In the genomic region with DNA sequence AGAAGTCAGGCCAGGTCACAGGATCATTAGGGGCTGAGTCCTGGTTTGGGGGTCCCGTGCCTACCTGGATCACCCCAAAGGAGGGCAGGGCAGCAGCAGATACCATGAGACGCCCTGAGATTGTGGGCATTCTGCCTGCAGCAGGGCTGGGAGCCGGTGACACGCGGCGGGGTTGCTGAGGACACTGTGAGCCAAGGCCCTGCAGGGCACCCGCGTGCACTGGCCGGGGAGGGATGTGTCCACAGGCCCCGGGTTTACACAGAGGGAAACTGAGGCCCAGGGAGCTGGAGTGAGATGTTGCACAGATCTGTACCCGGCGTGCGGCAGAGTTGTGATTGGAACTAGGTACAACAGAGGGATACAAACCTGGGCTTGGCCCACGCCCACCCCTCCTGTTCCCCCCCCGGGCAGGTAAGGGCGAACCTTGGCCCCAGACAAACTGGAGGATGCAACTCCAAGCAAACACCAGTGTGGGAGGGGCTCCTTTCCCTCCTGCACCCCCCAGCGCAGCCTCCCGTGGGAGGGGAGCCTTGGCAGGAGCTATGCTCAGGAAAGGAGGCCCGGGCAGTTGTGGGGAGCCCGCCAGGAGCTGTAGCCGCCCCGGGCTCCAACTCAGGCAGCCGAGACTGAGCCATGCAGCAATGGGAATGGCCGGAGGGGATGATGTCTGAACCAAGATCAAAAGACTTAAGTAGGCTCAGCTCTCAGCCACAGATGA, we compare ENCODE assay signal across 8 cellular contexts.
"Had no signal": no experiment of that assay in that cellular context is flagged by ENCODE, and none has a peak within 500 bp of the region (broad histone marks: within the 10 kb centered on the region; RNA-seq: fewer than 3 reads in every experiment).

No MANE protein-coding gene starts in this region.

- H3K4me2 ChIP-seq: GM23338 had no signal

- DNase-seq: H9, HCEC 1CT, KG1 had no signal

- H3K4me3 Mint-ChIP-seq: GM23338, H9 had no signal

- FAIRE-seq: H1, H54, HTR-8/SVneo, K562 had no signal

- H2AFZ ChIP-seq: GM23338 had no signal

- H3K27ac Mint-ChIP-seq: GM23338, H9 had no signal

- H3K9me3 Mint-ChIP-seq: GM23338, H9 had no signal

- H3K4me3 ChIP-seq: GM23338, K562 had no signal

- ATAC-seq: GM23338, K562 had no signal
